Comparison of ENCODE assay signal across 3 cellular contexts in the genomic region with DNA sequence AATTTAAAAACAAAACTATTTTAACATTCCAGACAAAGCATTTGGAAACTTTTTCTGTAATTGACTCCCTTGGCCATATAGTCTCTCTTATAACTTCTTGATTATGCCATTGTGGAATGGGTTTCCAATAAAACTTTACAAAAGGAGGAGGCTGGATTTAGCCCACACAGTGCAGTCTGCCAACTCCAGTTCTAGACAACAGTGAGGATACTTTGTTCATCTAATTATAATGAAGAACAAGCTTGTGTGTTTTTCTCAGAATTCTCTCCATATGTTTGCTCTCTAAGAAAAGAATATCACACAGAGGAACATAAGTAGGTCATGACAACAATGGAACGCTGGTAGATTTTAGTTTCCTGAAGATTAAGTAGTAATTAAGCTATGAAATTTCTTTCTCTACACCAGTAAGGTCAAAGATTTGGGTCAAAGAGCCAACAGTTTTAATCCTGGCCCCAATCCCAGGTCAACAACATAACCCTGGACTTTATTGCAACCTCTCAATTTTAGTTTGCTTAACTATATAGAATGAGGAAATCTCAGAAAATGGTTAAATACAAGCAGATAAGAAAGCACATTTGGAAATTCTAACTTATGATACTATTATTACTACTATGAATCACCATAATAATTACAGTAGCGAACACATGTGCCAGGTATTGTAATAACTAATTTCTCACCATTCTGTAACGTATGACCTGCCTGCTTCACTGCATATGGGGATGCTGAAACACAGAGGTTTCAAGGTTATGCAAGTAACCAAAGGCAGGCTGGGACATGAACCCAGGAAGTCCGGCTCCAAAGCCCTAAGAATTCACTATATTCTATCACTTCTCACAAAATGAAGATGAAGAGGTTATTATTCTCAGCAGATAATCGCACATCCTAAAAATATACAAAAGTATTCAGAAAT.
TF ChIP-seq lines count a peak whose summit lies in the region.

No MANE protein-coding gene starts in this region.

TF ChIP-seq in liver, 16 proteins besides CTCF, POLR2A, EP300 and RAD21 (continues in another document):
- TF ChIP-seq FOXA1 (IDR thresholded peaks at IDR 0.05) (peak; percentile 36), FOXA2 (IDR thresholded peaks at IDR 0.05) (peak; percentile 53), ATF3 (IDR thresholded peaks at IDR 0.05) (peak; percentile 57), JUND (IDR thresholded peaks at IDR 0.05) (peak; percentile 32 to 50), TAF1 (conservative IDR thresholded peaks at IDR 0.05) (no peak), HNF4G (IDR thresholded peaks at IDR 0.05) (peak; percentile 14), RXRA (IDR thresholded peaks at IDR 0.05) (peak; percentile 77 to 81), NR2F2 (IDR thresholded peaks at IDR 0.05) (peak; percentile 81), REST (IDR thresholded peaks at IDR 0.05) (peak; percentile 9), HNF4A (conservative IDR thresholded peaks at IDR 0.05) (peak; percentile 74 to 79), EGR1 (IDR thresholded peaks at IDR 0.05; ENCODE audit: low read depth in 2 of 2) (no peak), GABPA (IDR thresholded peaks at IDR 0.05 in 1 of 2, conservative IDR thresholded peaks at IDR 0.05 in 1 of 2) (no peak), SP1 (IDR thresholded peaks at IDR 0.05) (peak; percentile 42)
- TF ChIP-seq, protein P1, sequence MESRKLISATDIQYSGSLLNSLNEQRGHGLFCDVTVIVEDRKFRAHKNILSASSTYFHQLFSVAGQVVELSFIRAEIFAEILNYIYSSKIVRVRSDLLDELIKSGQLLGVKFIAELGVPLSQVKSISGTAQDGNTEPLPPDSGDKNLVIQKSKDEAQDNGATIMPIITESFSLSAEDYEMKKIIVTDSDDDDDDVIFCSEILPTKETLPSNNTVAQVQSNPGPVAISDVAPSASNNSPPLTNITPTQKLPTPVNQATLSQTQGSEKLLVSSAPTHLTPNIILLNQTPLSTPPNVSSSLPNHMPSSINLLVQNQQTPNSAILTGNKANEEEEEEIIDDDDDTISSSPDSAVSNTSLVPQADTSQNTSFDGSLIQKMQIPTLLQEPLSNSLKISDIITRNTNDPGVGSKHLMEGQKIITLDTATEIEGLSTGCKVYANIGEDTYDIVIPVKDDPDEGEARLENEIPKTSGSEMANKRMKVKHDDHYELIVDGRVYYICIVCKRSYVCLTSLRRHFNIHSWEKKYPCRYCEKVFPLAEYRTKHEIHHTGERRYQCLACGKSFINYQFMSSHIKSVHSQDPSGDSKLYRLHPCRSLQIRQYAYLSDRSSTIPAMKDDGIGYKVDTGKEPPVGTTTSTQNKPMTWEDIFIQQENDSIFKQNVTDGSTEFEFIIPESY (IDR thresholded peaks at IDR 0.05): peak; percentile 34
- TF ChIP-seq, protein P2, sequence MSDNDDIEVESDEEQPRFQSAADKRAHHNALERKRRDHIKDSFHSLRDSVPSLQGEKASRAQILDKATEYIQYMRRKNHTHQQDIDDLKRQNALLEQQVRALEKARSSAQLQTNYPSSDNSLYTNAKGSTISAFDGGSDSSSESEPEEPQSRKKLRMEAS (IDR thresholded peaks at IDR 0.05): peak; percentile 39

TF ChIP-seq in HepG2, 621 proteins besides CTCF, POLR2A, EP300 and RAD21:
- TF ChIP-seq ZNF496 (CRISPR knock-in tag; IDR thresholded peaks at IDR 0.05; ENCODE audit: insufficient replicate concordance): no peak
- no peak for TF ChIP-seq IKZF4 (CRISPR knock-in tag; IDR thresholded peaks at IDR 0.05; ENCODE audit: borderline replicate concordance, low read depth, not compliant biosample characterization)
- no peak for TF ChIP-seq TFAP4 (IDR thresholded peaks at IDR 0.05; ENCODE audit: borderline replicate concordance, low read depth)
- no peak for TF ChIP-seq TERF1 (CRISPR knock-in tag; IDR thresholded peaks at IDR 0.05)
- TF ChIP-seq ZBTB38 (CRISPR knock-in tag; IDR thresholded peaks at IDR 0.05): no peak
- TF ChIP-seq ZNF549 (CRISPR knock-in tag; IDR thresholded peaks at IDR 0.05): no peak
- no peak for TF ChIP-seq ZNF160 (CRISPR knock-in tag; IDR thresholded peaks at IDR 0.05)
- TF ChIP-seq SMARCE1 (IDR thresholded peaks at IDR 0.05; ENCODE audit: borderline replicate concordance): no peak
- TF ChIP-seq ZNF615 (CRISPR knock-in tag; IDR thresholded peaks at IDR 0.05; ENCODE audit: borderline replicate concordance): no peak
- no peak for TF ChIP-seq IKZF1 (IDR thresholded peaks at IDR 0.05)
- no peak for TF ChIP-seq SAP130 (CRISPR knock-in tag; IDR thresholded peaks at IDR 0.05; ENCODE audit: low read depth)
- no peak for TF ChIP-seq SKI (IDR thresholded peaks at IDR 0.05; ENCODE audit: partially characterized antibody)
- TF ChIP-seq NFRKB (IDR thresholded peaks at IDR 0.05): no peak

TF ChIP-seq in H1, 55 proteins besides CTCF, POLR2A, EP300 and RAD21:
- no peak for TF ChIP-seq TCF12 (IDR thresholded peaks at IDR 0.05; ENCODE audit: low read depth, low read length)
- TF ChIP-seq PHF8 (conservative IDR thresholded peaks at IDR 0.05; ENCODE audit: low read depth, low read length): no peak
- TF ChIP-seq ATF3 (IDR thresholded peaks at IDR 0.05; ENCODE audit: insufficient read depth, low read depth, low read length): no peak
- TF ChIP-seq HDAC2 (IDR thresholded peaks at IDR 0.05; ENCODE audit: borderline replicate concordance in 1 of 2, low read depth in 2 of 2, low read length in 2 of 2): no peak
- TF ChIP-seq CBX5 (IDR thresholded peaks at IDR 0.05; ENCODE audit: low read depth, low read length): no peak
- TF ChIP-seq SP2 (IDR thresholded peaks at IDR 0.05; ENCODE audit: low read length): no peak
- TF ChIP-seq ASH2L (IDR thresholded peaks at IDR 0.05; ENCODE audit: low read length): no peak
- no peak for TF ChIP-seq NANOG (IDR thresholded peaks at IDR 0.05; ENCODE audit: insufficient read depth, low read depth, low read length, poor library complexity, severe bottlenecking)
- no peak for TF ChIP-seq BCL11A (IDR thresholded peaks at IDR 0.05; ENCODE audit: low read depth in 2 of 2, low read length in 2 of 2)
TF ChIP-seq in H1: peak in this region for 0.
